In the genomic region with DNA sequence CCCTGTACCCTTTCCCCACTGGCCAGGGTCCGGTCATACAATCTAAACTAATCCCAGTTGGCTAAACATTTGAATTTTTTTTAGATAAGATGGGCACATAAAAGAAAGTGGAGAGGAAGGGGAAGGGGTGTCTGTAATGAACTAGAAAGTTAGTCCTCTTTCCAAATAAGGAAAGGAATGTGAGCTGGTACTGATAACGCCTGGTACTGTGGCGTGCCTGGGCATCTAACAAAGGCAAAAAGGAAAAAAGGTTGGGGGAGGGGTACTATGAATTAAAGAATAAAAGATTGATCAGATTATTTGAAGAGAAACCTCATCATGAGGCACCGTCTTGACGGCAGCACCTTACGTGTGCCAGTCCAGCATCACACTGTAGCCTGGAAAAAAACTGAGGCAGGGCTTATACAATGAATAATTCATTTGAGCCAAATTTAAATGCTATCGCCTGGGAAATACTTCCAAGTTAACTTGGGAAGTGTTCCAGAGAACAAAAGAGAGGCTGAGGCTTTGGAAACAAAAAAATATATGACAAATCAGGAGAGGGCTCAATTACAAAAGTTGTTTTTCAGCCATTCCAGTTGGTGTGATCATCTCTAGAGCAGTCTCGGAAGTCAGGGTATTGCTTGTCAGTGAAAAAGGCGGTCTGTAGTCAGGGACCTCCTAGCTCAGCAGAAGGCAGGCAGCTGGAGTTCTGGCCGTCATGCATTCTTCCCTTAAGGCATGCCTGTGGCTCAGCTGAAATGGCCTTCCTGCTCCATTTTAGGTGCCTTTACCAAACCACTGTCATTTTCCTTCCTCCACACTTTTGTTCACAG, we compare ENCODE assay signal across 6 cellular contexts.
DNase-seq lines count a peak whose midpoint lies in the region; ATAC-seq, FAIRE-seq and TF ChIP-seq lines count a peak whose summit lies in the region.
"Not testable (repeated sequence)": the region's sequence is repeated elsewhere in the genome, so short reads cannot be mapped to it uniquely, and the experiment has no call there.

No MANE protein-coding gene starts in this region.

- not testable (repeated sequence) for H3K4me2 ChIP-seq in IMR-90 (ENCODE audit: low read depth, low read length); endothelial cell of umbilical vein (ENCODE audit: insufficient read depth, low read length)

- H3K23ac ChIP-seq in IMR-90 (ENCODE audit: low read depth, low read length), result not testable (repeated sequence)

- H3K4ac ChIP-seq in IMR-90 (ENCODE audit: low read depth, low read length), result not testable (repeated sequence)

- CTCF ChIA-PET in IMR-90 (lab: Yijun Ruan, JAX); endothelial cell of umbilical vein (lab: Charles Lee): not testable (repeated sequence)

- H3K9ac ChIP-seq in IMR-90 (ENCODE audit: low read depth, low read length); endothelial cell of umbilical vein (replicated peaks; ENCODE audit: extremely low read depth, insufficient read depth, low read length): not testable (repeated sequence)

- H2AK5ac ChIP-seq in IMR-90 (ENCODE audit: low read depth, low read length), result not testable (repeated sequence)

- H2BK20ac ChIP-seq in IMR-90 (ENCODE audit: low read depth, low read length), result not testable (repeated sequence)

- intact Hi-C loops in IMR-90 (cut with micrococcal nuclease); endothelial cell of umbilical vein (cut with micrococcal nuclease); Right ventricle myocardium superior (cut with DNase I); right cardiac atrium (cut with DNase I); lower lobe of right lung (cut with DNase I): not testable (repeated sequence)

- not testable (repeated sequence) for H3K56ac ChIP-seq in IMR-90 (ENCODE audit: extremely low read depth, insufficient read depth, low read length)

- not testable (repeated sequence) for H4K20me1 ChIP-seq in IMR-90 (ENCODE audit: insufficient read depth, low read length); endothelial cell of umbilical vein (replicated peaks; ENCODE audit: control insufficient read depth, extremely low read depth, insufficient read depth, low read length)

- not testable (repeated sequence) for H2BK120ac ChIP-seq in IMR-90 (ENCODE audit: low read depth, low read length)

- H2AFZ ChIP-seq in IMR-90 (replicated peaks; ENCODE audit: low read length, poor library complexity); endothelial cell of umbilical vein (ENCODE audit: low read depth, low read length): not testable (repeated sequence)

- not testable (repeated sequence) for H3K79me2 ChIP-seq in endothelial cell of umbilical vein (ENCODE audit: control insufficient read depth, insufficient read depth, low read length)

- BruUV-seq in IMR-90 (replicated peaks; lab: Mats Ljungman, UMichigan), result not testable (repeated sequence)
- TSS peak; percentile 90 for BruUV-seq in endothelial cell of umbilical vein (replicated peaks; lab: Mats Ljungman, UMichigan)

- ATAC-seq in IMR-90 (ENCODE audit: low read depth) (peak; percentile 93), Right ventricle myocardium superior (ENCODE audit: poor library complexity) (peak; percentile 84), right cardiac atrium (peak; percentile 93 to 95), lower lobe of right lung (peak; percentile 54 to 60), thoracic aorta (ENCODE audit: insufficient number of reproducible peaks, low FRiP score, low read depth) (peak; percentile 91)

- in situ Hi-C loops in IMR-90 (cut with MboI; ENCODE audit: low sequenced_read_pairs), result not testable (repeated sequence)

- FAIRE-seq in endothelial cell of umbilical vein (lab: Jason Lieb, UNC), result peak; percentile 96

- not testable (repeated sequence) for TF ChIP-seq POLR2A in IMR-90 (IDR thresholded peaks at IDR 0.05; ENCODE audit: low read depth, low read length); endothelial cell of umbilical vein (IDR thresholded peaks at IDR 0.05; ENCODE audit: low read depth, low read length)

- not testable (repeated sequence) for H3K14ac ChIP-seq in IMR-90 (replicated peaks; ENCODE audit: low read depth, low read length)

- not testable (repeated sequence) for TF ChIP-seq RAD21 in IMR-90 (IDR thresholded peaks at IDR 0.05; ENCODE audit: low read length)

- DNase-seq in IMR-90; endothelial cell of umbilical vein (ENCODE audit: low read depth, low spot score); Right ventricle myocardium superior; right cardiac atrium; lower lobe of right lung; thoracic aorta (ENCODE audit: low spot score): not testable (repeated sequence)

- H3K27ac ChIP-seq in IMR-90 (ENCODE audit: insufficient read depth, low read length); endothelial cell of umbilical vein (ENCODE audit: insufficient read depth, low read depth, low read length); right cardiac atrium (ENCODE audit: low read length); lower lobe of right lung; thoracic aorta: not testable (repeated sequence)

- not testable (repeated sequence) for H3K9me3 ChIP-seq in IMR-90 (ENCODE audit: control insufficient read depth, insufficient read depth, low read length); endothelial cell of umbilical vein (replicated peaks; ENCODE audit: control insufficient read depth, insufficient read depth, low read length); right cardiac atrium (ENCODE audit: control insufficient read depth, low read length); lower lobe of right lung; thoracic aorta

- H3K9me1 ChIP-seq in IMR-90 (ENCODE audit: insufficient read depth, low read length); endothelial cell of umbilical vein (replicated peaks; ENCODE audit: control insufficient read depth, extremely low read depth, insufficient read depth, low read length): not testable (repeated sequence)

- not testable (repeated sequence) for H3K36me3 ChIP-seq in IMR-90 (ENCODE audit: control insufficient read depth, insufficient read depth, low read length); endothelial cell of umbilical vein (ENCODE audit: control insufficient read depth in 2 of 2, extremely low read depth in 1 of 2, insufficient read depth in 2 of 2, low read length in 2 of 2); lower lobe of right lung; thoracic aorta

- not testable (repeated sequence) for H3K27me3 ChIP-seq in IMR-90 (ENCODE audit: control insufficient read depth, insufficient read depth, low read length); endothelial cell of umbilical vein (ENCODE audit: control insufficient read depth in 2 of 2, insufficient read depth in 2 of 2, low read length in 2 of 2); right cardiac atrium (ENCODE audit: control insufficient read depth, insufficient read depth); lower lobe of right lung (ENCODE audit: low read depth); thoracic aorta (replicated peaks; ENCODE audit: insufficient read depth)

- POLR2A ChIA-PET in IMR-90 (lab: Charles Lee; ENCODE audit: unreplicated experiment); endothelial cell of umbilical vein (lab: Charles Lee): not testable (repeated sequence)

- H3K4me1 ChIP-seq in IMR-90 (ENCODE audit: control insufficient read depth, insufficient read depth, low read length); endothelial cell of umbilical vein (ENCODE audit: control insufficient read depth, extremely low read depth, insufficient read depth, low read length); right cardiac atrium (ENCODE audit: control insufficient read depth, insufficient read depth, low read length); lower lobe of right lung; thoracic aorta (ENCODE audit: control insufficient read depth in 1 of 2, low read depth in 2 of 2): not testable (repeated sequence)

- not testable (repeated sequence) for H4K5ac ChIP-seq in IMR-90 (ENCODE audit: low read depth, low read length)

- H3K18ac ChIP-seq in IMR-90 (ENCODE audit: low read depth, low read length), result not testable (repeated sequence)

- dilution Hi-C loops in IMR-90 (cut with HindIII; ENCODE audit: low sequenced_read_pairs, unreplicated experiment); endothelial cell of umbilical vein (cut with MboI; ENCODE audit: extremely low pct_ligation_motif_present, low sequenced_read_pairs): not testable (repeated sequence)

- not testable (repeated sequence) for H3K79me1 ChIP-seq in IMR-90 (ENCODE audit: low read depth in 1 of 2, low read length in 2 of 2)

- WGBS in IMR-90 (ENCODE audit: extremely low coverage in 2 of 2, insufficient read length in 1 of 2), 2 experiments, result no CpG with 5 or more reads among the region's 10 CpGs
- no CpG with 5 or more reads among the region's 10 CpGs for WGBS in right cardiac atrium

- TF ChIP-seq CTCF in IMR-90 (conservative IDR thresholded peaks at IDR 0.05; ENCODE audit: low read depth, low read length); endothelial cell of umbilical vein (IDR thresholded peaks at IDR 0.05; ENCODE audit: extremely low read depth in 1 of 2, insufficient read depth in 1 of 2, low read depth in 1 of 2, low read length in 2 of 2); lower lobe of right lung (IDR thresholded peaks at IDR 0.05); thoracic aorta (IDR thresholded peaks at IDR 0.05): not testable (repeated sequence)

- not testable (repeated sequence) for H3K4me3 ChIP-seq in IMR-90 (ENCODE audit: insufficient read depth, low read depth, low read length); endothelial cell of umbilical vein (replicated peaks in 1 of 3; ENCODE audit: insufficient read depth in 1 of 3, low read depth in 1 of 3, low read length in 3 of 3); right cardiac atrium (ENCODE audit: low read length); lower lobe of right lung; thoracic aorta

- not testable (repeated sequence) for H4K91ac ChIP-seq in IMR-90 (ENCODE audit: insufficient read depth, low read depth, low read length)

- not testable (repeated sequence) for H2AK9ac ChIP-seq in IMR-90 (replicated peaks; ENCODE audit: low read depth, low read length, poor library complexity)

- not testable (repeated sequence) for H2BK5ac ChIP-seq in IMR-90 (ENCODE audit: low read depth, low read length, poor library complexity, severe bottlenecking)

- not testable (repeated sequence) for H2BK15ac ChIP-seq in IMR-90 (ENCODE audit: low read depth, low read length)

- not testable (repeated sequence) for H4K8ac ChIP-seq in IMR-90 (ENCODE audit: low read depth in 2 of 2, low read length in 2 of 2)
